In genomic region chr7:47482013-47482761, GRCh38 we compare ENCODE assay signal across 7 cellular contexts.
DNase-seq lines count a peak whose midpoint lies in the region; ATAC-seq and TF ChIP-seq lines count a peak whose summit lies in the region.

No MANE protein-coding gene starts in this region.

- TF ChIP-seq EP300 in esophagus muscularis mucosa (IDR thresholded peaks at IDR 0.05): no peak

- in situ Hi-C loops in Panc1 (cut with HindIII; ENCODE audit: low pct_unique_long_range_greater_than_20kb, low sequenced_read_pairs): no loop called here

- H3K9me3 ChIP-seq in Panc1 (ENCODE audit: control insufficient read depth, insufficient read depth, low read depth, low read length) (no peaks in the 10 kb centered on the region), esophagus muscularis mucosa (no peaks in the 10 kb centered on the region)

- CTCF ChIA-PET in Panc1 (lab: Charles Lee): interaction anchor here (0.6 kb wide), 1 partner anchor 222 kb away, joined by 4 read pairs; no protein-coding TSS in a partner anchor

- no peak for TF ChIP-seq CTCF in HFF-Myc (IDR thresholded peaks at IDR 0.05; ENCODE audit: low read depth, low read length, missing control alignments)
- TF ChIP-seq CTCF in Panc1 (IDR thresholded peaks at IDR 0.05): no peak
- no peak for TF ChIP-seq CTCF in esophagus muscularis mucosa (IDR thresholded peaks at IDR 0.05)

- peak; percentile 82 for DNase-seq in HFF-Myc (ENCODE audit: extremely low read depth, low read depth)
- no peak for DNase-seq in Panc1 (ENCODE audit: low read depth, low spot score)
- no peak for DNase-seq in esophagus muscularis mucosa (ENCODE audit: extremely low spot score)
- DNase-seq in renal cortical epithelial cell (ENCODE audit: low read depth): peak; percentile 94
- DNase-seq in epidermal melanocyte (ENCODE audit: insufficient read length, low spot score): no peak
- DNase-seq in putamen (ENCODE audit: low spot score): no peak
- no peak for DNase-seq in GM19238 (ENCODE audit: insufficient read length, low spot score)

- H3K36me3 ChIP-seq in Panc1 (ENCODE audit: control insufficient read depth, insufficient read depth, low read length): peaks cover 7% of the 10 kb centered on the region
- H3K36me3 ChIP-seq in esophagus muscularis mucosa: no peaks in the 10 kb centered on the region

- 0 out of 2 replicates have a peak, but pooled peaks have one; percentile 20 for ATAC-seq in Panc1

- WGBS in esophagus muscularis mucosa: 31% methylated on average over 15 of the region's 15 CpGs

- H3K4me3 ChIP-seq in HFF-Myc (replicated peaks; ENCODE audit: low read depth, low read length) (0 out of 2 replicates have a peak overlapping the region, but pooled peaks have one; percentile 1), Panc1 (ENCODE audit: low read depth in 2 of 2, low read length in 2 of 2) (no peak overlapping the region), esophagus muscularis mucosa (no peak overlapping the region)

- intact Hi-C loops in Panc1 (cut with micrococcal nuclease; ENCODE audit: unreplicated experiment) (no loop called here), esophagus muscularis mucosa (cut with DNase I) (no loop called here)

- H3K27ac ChIP-seq in Panc1 (ENCODE audit: low read length) (peak overlapping the region; percentile 80), esophagus muscularis mucosa (replicated peaks in 1 of 4) (peak overlapping the region; percentile 39 to 57 (median 52))

- BruUV-seq in Panc1 (replicated peaks; lab: Mats Ljungman, UMichigan): no TSS peak

- no peak for TF ChIP-seq POLR2A in esophagus muscularis mucosa (IDR thresholded peaks at IDR 0.05; ENCODE audit: low read depth)

- POLR2A ChIA-PET in Panc1 (lab: Charles Lee): no interaction called here

- H3K4me1 ChIP-seq in Panc1 (ENCODE audit: control insufficient read depth, insufficient read depth, low read length) (peaks cover 88% of the 10 kb centered on the region), esophagus muscularis mucosa (peaks cover 62 to 82% (median 73%) of the 10 kb centered on the region in 4 donors)

- H3K27me3 ChIP-seq in Panc1 (ENCODE audit: control insufficient read depth, insufficient read depth, low read length): no peaks in the 10 kb centered on the region
- no peaks in the 10 kb centered on the region for H3K27me3 ChIP-seq in esophagus muscularis mucosa

Comparison
In these comparisons a context has a peak if more than half of its experiments do, and no peak if none do; other contexts are left out.
1. DNase-seq: peak in HFF-Myc (single experiment) and renal cortical epithelial cell (single experiment); none in Panc1 (single experiment), esophagus muscularis mucosa (single experiment), epidermal melanocyte (single experiment), putamen (single experiment) and GM19238 (single experiment).